In genomic region chr1:171644805-171645483, GRCh38 we compare ENCODE assay signal across 9 cellular contexts. TPM values are rescaled to one million over a fixed set of nuclear protein-coding genes. Genes with fewer than 3 reads are reported as not detected.
DNase-seq lines count a peak whose midpoint lies in the region; ATAC-seq and TF ChIP-seq lines count a peak whose summit lies in the region.
"Had no signal": no experiment of that assay in that cellular context is flagged by ENCODE, and none has a peak within 500 bp of the region (broad histone marks: within the 10 kb centered on the region; RNA-seq: fewer than 3 reads in every experiment).

No MANE protein-coding gene starts in this region.

- no peaks in the 10 kb centered on the region for H3F3A ChIP-seq in SK-N-SH (replicated peaks; ENCODE audit: insufficient read depth)

- POLR2A ChIA-PET in SK-N-SH (lab: Yijun Ruan, JAX) = no interaction called here

- H3K27ac Mint-ChIP-seq in activated naive CD4-positive, alpha-beta T cell treated with anti-CD3 and anti-CD28 coated beads, Interleukin-2, amount 50 U/mL, for 72 hours = no peak overlapping the region

- H3K79me2 ChIP-seq in SK-N-SH (ENCODE audit: insufficient read depth) = no peaks in the 10 kb centered on the region

- no peaks in the 10 kb centered on the region for H3K9me2 ChIP-seq in SK-N-SH

- H3K4me1 ChIP-seq in SK-N-SH (ENCODE audit: control insufficient read depth in 1 of 2, insufficient read depth in 2 of 2, low read depth in 1 of 2, low read length in 1 of 2) (peaks cover 0 to 13% of the 10 kb centered on the region in 2 experiments; a peak in 2 of 4 replicates), cardiac muscle cell (ENCODE audit: low read depth) (no peaks in the 10 kb centered on the region), upper lobe of left lung (peaks cover 4 to 12% (median 7%) of the 10 kb centered on the region in 4 donors)

- TF ChIP-seq POLR2A in upper lobe of left lung (IDR thresholded peaks at IDR 0.05) = no peak

- H3K4me2 ChIP-seq in SK-N-SH = no peak overlapping the region

- TF ChIP-seq EP300 in SK-N-SH (IDR thresholded peaks at IDR 0.05; ENCODE audit: borderline replicate concordance in 1 of 2, low read depth in 1 of 2, low read length in 1 of 2) = no peak
- TF ChIP-seq EP300 in upper lobe of left lung (IDR thresholded peaks at IDR 0.05) = no peak

- H3K4me3 ChIP-seq in SK-N-SH (ENCODE audit: low read depth in 2 of 2, low read length in 1 of 2) = no peak overlapping the region; a peak in 1 of 4 replicates
- no peak overlapping the region for H3K4me3 ChIP-seq in cardiac muscle cell
- no peak overlapping the region for H3K4me3 ChIP-seq in upper lobe of left lung

- no peaks in the 10 kb centered on the region for H3K36me3 Mint-ChIP-seq in activated naive CD4-positive, alpha-beta T cell treated with anti-CD3 and anti-CD28 coated beads, Interleukin-2, amount 50 U/mL, for 72 hours

- WGBS in SK-N-SH (ENCODE audit: low lambda C conversion rate) = 8% methylated on average over 11 of the region's 15 CpGs
- WGBS in upper lobe of left lung, 2 donors = 17 to 21% methylated on average over 9 to 15 of the region's 15 CpGs

- H3K27me3 ChIP-seq in SK-N-SH (ENCODE audit: insufficient read depth) (peaks cover 6% of the 10 kb centered on the region; the same call in 1 of the 2 replicates), cardiac muscle cell (no peaks in the 10 kb centered on the region), upper lobe of left lung (no peaks in the 10 kb centered on the region)

- H3K27ac ChIP-seq in SK-N-SH (ENCODE audit: low read depth in 2 of 2, low read length in 1 of 2) (no peak overlapping the region), cardiac muscle cell (no peak overlapping the region), upper lobe of left lung (peak overlapping the region in 1 of 4 donors; percentile 22)

- TF ChIP-seq CTCF in SK-N-SH (IDR thresholded peaks at IDR 0.05) = peak; percentile 75
- peak; percentile 87 for TF ChIP-seq CTCF in cardiac muscle cell (IDR thresholded peaks at IDR 0.05; ENCODE audit: low read depth, low read length)
- peak; percentile 65 to 76 (median 74) for TF ChIP-seq CTCF in upper lobe of left lung (IDR thresholded peaks at IDR 0.05)

- H3K9me3 Mint-ChIP-seq in activated naive CD4-positive, alpha-beta T cell treated with anti-CD3 and anti-CD28 coated beads, Interleukin-2, amount 50 U/mL, for 72 hours = no peaks in the 10 kb centered on the region

- no peak overlapping the region for H2AFZ ChIP-seq in SK-N-SH (ENCODE audit: low read depth)

- intact Hi-C loops in posterior vena cava (cut with DNase I) = loop anchor here (5.0 to 10.0 kb wide), 3 partner anchors 72 to 983 kb away; partner anchors contain the start of gene PRRX1 (in 1 of the 2)

- peak; percentile 87 for TF ChIP-seq RAD21 in SK-N-SH (IDR thresholded peaks at IDR 0.05; ENCODE audit: low read length)

- peak; percentile 79 for ATAC-seq in GM21737 (IDR thresholded peaks at IDR 0.05; ENCODE audit: unreplicated experiment)
- peak; percentile 88 to 90 for ATAC-seq in activated naive CD4-positive, alpha-beta T cell treated with anti-CD3 and anti-CD28 coated beads, Interleukin-2, amount 50 U/mL, for 72 hours
- ATAC-seq in upper lobe of left lung (ENCODE audit: low FRiP score in 2 of 2) = peak; percentile 88 to 89

- H3K36me3 ChIP-seq in SK-N-SH (replicated peaks in 1 of 2; ENCODE audit: control insufficient read depth in 1 of 2, insufficient read depth in 2 of 2, low read length in 1 of 2) (no peaks in the 10 kb centered on the region), cardiac muscle cell (no peaks in the 10 kb centered on the region), upper lobe of left lung (no peaks in the 10 kb centered on the region)

- H4K20me1 ChIP-seq in SK-N-SH (ENCODE audit: insufficient read depth) = no peaks in the 10 kb centered on the region

- no peak overlapping the region for H3K9ac ChIP-seq in SK-N-SH

- CTCF ChIA-PET in SK-N-SH (lab: Yijun Ruan, JAX) = interaction anchor here (0.6 to 4.7 kb wide), 42 partner anchors 9 to 1085 kb away, joined by 3 to 63 read pairs (median 4); partner anchors contain the start of genes DNM3, METTL13, MYOCOS and PRRC2C

- no peaks in the 10 kb centered on the region for H3K9me3 ChIP-seq in SK-N-SH
- H3K9me3 ChIP-seq in cardiac muscle cell (ENCODE audit: low read depth) = no peaks in the 10 kb centered on the region
- no peaks in the 10 kb centered on the region for H3K9me3 ChIP-seq in upper lobe of left lung

- DNase-seq in COLO829 (ENCODE audit: low spot score) (peak; percentile 76), NCI-H1092 treated with DMSO at 0.1 percent for 48 hours (lab: John Stamatoyannopoulos, UW) (peak; percentile 77), SK-N-SH (peak; percentile 67), cardiac muscle cell (ENCODE audit: low read depth in 1 of 2, low spot score in 1 of 2) (peak; percentile 91), posterior vena cava (ENCODE audit: low spot score) (peak; percentile 87), upper lobe of left lung (peak; percentile 31 to 71)
- DNase-seq in activated naive CD4-positive, alpha-beta T cell treated with anti-CD3 and anti-CD28 coated beads, Interleukin-2, amount 50 U/mL, for 72 hours (ENCODE audit: low spot score in 2 of 2) = peak; percentile 61 to 76

TF ChIP-seq in SK-N-SH, 30 proteins besides CTCF, POLR2A, EP300 and RAD21:
- TF ChIP-seq MAX (IDR thresholded peaks at IDR 0.05; ENCODE audit: low read depth) = no peak
- peak; percentile 30; the same call in 1 of the 2 replicates for TF ChIP-seq RCOR1 (IDR thresholded peaks at IDR 0.05; ENCODE audit: low read length)
- TF ChIP-seq SMC3 (IDR thresholded peaks at IDR 0.05; ENCODE audit: low read depth, low read length) = peak; percentile 67

RNA-seq across cellular contexts. Expression of gene MYOC, which starts 7.5 kb away (rescaled TPM):
- polyA plus RNA-seq in SK-N-SH (2012; rRNA removed) (not detected in 2 replicates), cardiac muscle cell (not detected in 2 replicates)
- not detected in 2 replicates for polyA plus RNA-seq in SK-N-SH (2012; cell fraction: cytosol; rRNA removed)
- polyA plus RNA-seq in SK-N-SH (2012; cell fraction: nucleus; rRNA removed) = not detected in 2 replicates
- total RNA-seq in activated naive CD4-positive, alpha-beta T cell treated with anti-CD3 and anti-CD28 coated beads, Interleukin-2, amount 50 U/mL, for 72 hours = not detected
- total RNA-seq in cardiac muscle cell (0.07 and 0.12 TPM in 2 replicates), posterior vena cava (10 to 100 TPM; 28.9 to 32.1 TPM), upper lobe of left lung (1 to 10 TPM in 4 of 6 donors, under 1 TPM in 1, not detected in 1; 0.33 to 1.7 (median 1.2) TPM)
- total RNA-seq: T-helper 2 cell treated with Interferon-gamma antibody and Interleukin-4, amounts not matched to agents 100 ng/mL and 5 ng/mL, for 36 hours had no signal

RNA-seq across cellular contexts. Expression of gene MYOCOS, which starts 22.9 kb away (rescaled TPM):
- polyA plus RNA-seq in SK-N-SH (2012; rRNA removed) (not detected in 2 replicates), cardiac muscle cell (0.10 TPM in 1 of 2 replicates, not detected in the other)
- not detected in 2 replicates for polyA plus RNA-seq in SK-N-SH (2012; cell fraction: cytosol; rRNA removed)
- polyA plus RNA-seq in SK-N-SH (2012; cell fraction: nucleus; rRNA removed) = 0.02 TPM in 1 of 2 replicates, not detected in the other
- total RNA-seq in activated naive CD4-positive, alpha-beta T cell treated with anti-CD3 and anti-CD28 coated beads, Interleukin-2, amount 50 U/mL, for 72 hours = under 1 TPM in 1 of 2 donors, not detected in 1; 0.23 TPM
- total RNA-seq in cardiac muscle cell (not detected in 2 replicates), posterior vena cava (not detected), upper lobe of left lung (not detected)

Comparison
In these comparisons a context has a peak if more than half of its experiments do, and no peak if none do; other contexts are left out.
1. RNA of gene MYOC, which starts 7.5 kb away (total RNA-seq): 28.9 to 32.1 TPM in posterior vena cava; 0.33 to 1.7 TPM in upper lobe of left lung, 0.07 to 0.12 TPM in cardiac muscle cell and not detected in activated naive CD4-positive, alpha-beta T cell treated with anti-CD3 and anti-CD28 coated beads, Interleukin-2, amount 50 U/mL, for 72 hours; every median in the first group is over 10 times any median in the second.
2. Peak in every context shown above with its lines, with median percentiles within 50 percentile points of each other: DNase-seq, ATAC-seq and CTCF ChIP-seq.